Comparison of ENCODE assay signal across 9 cellular contexts in genomic region chr18:3624546-3624817, GRCh38.
DNase-seq lines count a peak whose midpoint lies in the region; ATAC-seq and TF ChIP-seq lines count a peak whose summit lies in the region.
"Had no signal": no experiment of that assay in that cellular context is flagged by ENCODE, and none has a peak within 500 bp of the region (broad histone marks: within the 10 kb centered on the region; RNA-seq: fewer than 3 reads in every experiment).

No MANE protein-coding gene starts in this region.

- H3K9me3 ChIP-seq in adrenal gland (replicated peaks in 1 of 3) (no peaks in the 10 kb centered on the region), right lobe of liver (no peaks in the 10 kb centered on the region), testis (no peaks in the 10 kb centered on the region)

- no peak for ATAC-seq in activated CD8-positive, alpha-beta memory T cell treated with anti-CD3 and anti-CD28 coated beads, Interleukin-2, amount 10 ng/mL, durations not matched to agents 7 days and 5 days
- ATAC-seq in right lobe of liver (no peak), GM19463 (IDR thresholded peaks at IDR 0.05; ENCODE audit: unreplicated experiment) (no peak)

- no peaks in the 10 kb centered on the region for H3K27me3 ChIP-seq in adrenal gland
- H3K27me3 ChIP-seq in right lobe of liver, result no peaks in the 10 kb centered on the region
- no peaks in the 10 kb centered on the region for H3K27me3 ChIP-seq in testis

- H3K4me1 ChIP-seq in adrenal gland (replicated peaks in 1 of 2), result peaks cover 9 to 33% of the 10 kb centered on the region in 2 donors
- H3K4me1 ChIP-seq in right lobe of liver, result peaks cover 0 to 37% (median 9%) of the 10 kb centered on the region in 4 donors
- H3K4me1 ChIP-seq in testis, result peaks cover 4% of the 10 kb centered on the region

- H3K4me3 Mint-ChIP-seq in activated CD8-positive, alpha-beta memory T cell treated with anti-CD3 and anti-CD28 coated beads, Interleukin-2, amount 10 ng/mL, durations not matched to agents 7 days and 5 days, result peak overlapping the region; percentile 31

- H3K27me3 Mint-ChIP-seq in activated CD8-positive, alpha-beta memory T cell treated with anti-CD3 and anti-CD28 coated beads, Interleukin-2, amount 10 ng/mL, durations not matched to agents 7 days and 5 days, result no peaks in the 10 kb centered on the region

- intact Hi-C loops in adrenal gland (cut with DNase I) (no loop called here), right lobe of liver (cut with DNase I) (no loop called here), testis (cut with DNase I; ENCODE audit: low total_unique reads) (no loop called here)

- H3K27ac Mint-ChIP-seq in activated CD8-positive, alpha-beta memory T cell treated with anti-CD3 and anti-CD28 coated beads, Interleukin-2, amount 10 ng/mL, durations not matched to agents 7 days and 5 days, result peak overlapping the region; percentile 75

- H3K36me3 ChIP-seq in adrenal gland (replicated peaks in 1 of 2) (no peaks in the 10 kb centered on the region), right lobe of liver (no peaks in the 10 kb centered on the region), testis (ENCODE audit: low read depth, missing control alignments) (no peaks in the 10 kb centered on the region)

- DNase-seq in activated CD8-positive, alpha-beta memory T cell treated with anti-CD3 and anti-CD28 coated beads, Interleukin-2, amount 10 ng/mL, durations not matched to agents 7 days and 5 days, result no peak
- DNase-seq in activated CD8-positive, alpha-beta memory T cell treated with anti-CD3 and anti-CD28 coated beads, Interleukin-2, amount 50 U/mL, for 4 hours, result no peak
- DNase-seq in adrenal gland, result no peak
- no peak for DNase-seq in right lobe of liver
- DNase-seq in testis, result no peak
- no peak for DNase-seq in NCI-H1930 (lab: John Stamatoyannopoulos, UW)
- no peak for DNase-seq in NCI-H1436 treated with DMSO at 0.1 percent for 48 hours (lab: John Stamatoyannopoulos, UW)
- DNase-seq: AML-193 had no signal

- H3K27ac ChIP-seq in adrenal gland (peak overlapping the region; percentile 51 to 96 (median 71)), right lobe of liver (peak overlapping the region; percentile 86 to 92 (median 87)), testis (peak overlapping the region; percentile 28 to 55)

- H3K36me3 Mint-ChIP-seq in activated CD8-positive, alpha-beta memory T cell treated with anti-CD3 and anti-CD28 coated beads, Interleukin-2, amount 10 ng/mL, durations not matched to agents 7 days and 5 days, result peaks cover 2% of the 10 kb centered on the region

- no peak for TF ChIP-seq POLR2A in adrenal gland (IDR thresholded peaks at IDR 0.05)
- no peak for TF ChIP-seq POLR2A in right lobe of liver (IDR thresholded peaks at IDR 0.05)
- TF ChIP-seq POLR2A in testis (IDR thresholded peaks at IDR 0.05), result no peak

- no peak overlapping the region for H3K4me3 ChIP-seq in adrenal gland
- no peak overlapping the region for H3K4me3 ChIP-seq in right lobe of liver
- no peak overlapping the region for H3K4me3 ChIP-seq in testis

- peaks cover 27% of the 10 kb centered on the region for H3K4me1 Mint-ChIP-seq in activated CD8-positive, alpha-beta memory T cell treated with anti-CD3 and anti-CD28 coated beads, Interleukin-2, amount 10 ng/mL, durations not matched to agents 7 days and 5 days

- TF ChIP-seq CTCF in adrenal gland (IDR thresholded peaks at IDR 0.05), result no peak
- TF ChIP-seq CTCF in right lobe of liver (IDR thresholded peaks at IDR 0.05), result no peak
- TF ChIP-seq CTCF in testis (IDR thresholded peaks at IDR 0.05), result no peak

- CTCF ChIA-PET in activated CD8-positive, alpha-beta memory T cell treated with anti-CD3 and anti-CD28 coated beads, Interleukin-2, amount 10 ng/mL, durations not matched to agents 7 days and 5 days (lab: Charles Lee), result interaction anchor here (1.0 to 1.2 kb wide), 4 partner anchors 30 to 42 kb away, joined by 3 to 5 read pairs (median 3); no protein-coding TSS in a partner anchor

- H3K9me3 Mint-ChIP-seq in activated CD8-positive, alpha-beta memory T cell treated with anti-CD3 and anti-CD28 coated beads, Interleukin-2, amount 10 ng/mL, durations not matched to agents 7 days and 5 days (ENCODE audit: low read depth), result no peaks in the 10 kb centered on the region
